33 cellular contexts compared by ENCODE assay signal in the genomic region with DNA sequence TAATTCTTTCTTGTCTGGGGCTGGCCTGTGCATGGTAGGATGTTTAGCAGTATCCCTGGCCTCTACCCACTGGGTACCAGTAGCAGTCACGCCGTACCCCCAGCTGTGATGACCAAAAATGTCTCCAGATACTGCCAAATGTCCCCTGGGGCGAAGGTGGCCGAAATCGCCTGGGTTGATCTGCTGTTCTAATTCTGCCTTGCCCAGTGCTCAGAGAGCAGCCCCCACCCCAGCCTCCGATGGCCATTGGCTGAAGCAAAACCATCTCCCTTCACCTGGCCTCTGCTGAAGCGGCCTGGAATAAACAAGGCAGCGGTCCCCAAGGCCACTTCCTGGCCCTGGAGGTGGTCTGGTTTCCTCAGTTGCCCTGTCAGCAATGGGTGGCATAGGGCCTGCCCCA.
"Had no signal": no experiment of that assay in that cellular context is flagged by ENCODE, and none has a peak within 500 bp of the region (broad histone marks: within the 10 kb centered on the region; RNA-seq: fewer than 3 reads in every experiment).

No MANE protein-coding gene starts in this region.

- H3K4me3 ChIP-seq: adrenal gland, body of pancreas, breast epithelium had no signal

- DNase-seq: activated B cell treated with CpG ODN at 0.5 μM for 24 hours; activated CD4-positive, alpha-beta memory T cell treated with anti-CD3 and anti-CD28 coated beads for 36 hours; activated CD4-positive, alpha-beta T cell treated with anti-CD3 and anti-CD28 coated beads for 4 hours; activated CD4-positive, alpha-beta T cell treated with anti-CD3 and anti-CD28 coated beads, Interleukin-2, amount 10 ng/mL, durations not matched to agents 24 days and 14 days; activated CD4-positive, alpha-beta T cell treated with anti-CD3 and anti-CD28 coated beads, Interleukin-2, amount 50 U/mL, for 1 hour; activated CD4-positive, alpha-beta T cell treated with anti-CD3 and anti-CD28 coated beads, Interleukin-2, amount 50 U/mL, for 4 hours; activated CD4-positive, CD25-positive, alpha-beta regulatory T cell treated with anti-CD3 and anti-CD28 coated beads, Interleukin-2, amount 50 U/mL, for 72 hours; activated CD8-positive, alpha-beta memory T cell treated with anti-CD3 and anti-CD28 coated beads, Interleukin-2, amount 50 U/mL, for 4 hours; activated CD8-positive, alpha-beta T cell treated with anti-CD3 and anti-CD28 coated beads for 36 hours; activated effector memory CD4-positive, alpha-beta T cell treated with anti-CD3 and anti-CD28 coated beads, Interleukin-2, amount 50 U/mL, for 16 hours; activated gamma-delta T cell treated with Interleukin-2 at 50 U/mL for 16 hours; activated naive CD4-positive, alpha-beta T cell; activated naive CD4-positive, alpha-beta T cell treated with anti-CD3 and anti-CD28 coated beads for 36 hours; activated naive CD4-positive, alpha-beta T cell treated with anti-CD3 and anti-CD28 coated beads, Interleukin-2, amount 50 U/mL, for 16 hours; activated naive CD8-positive, alpha-beta T cell treated with anti-CD3 and anti-CD28 coated beads for 36 hours; activated T-cell treated with anti-CD3 and anti-CD28 coated beads for 4 hours; activated T-cell treated with anti-CD3 and anti-CD28 coated beads, Interleukin-2, amount 50 U/mL, for 1 hour; activated T-cell treated with anti-CD3 and anti-CD28 coated beads, Interleukin-2, amount 50 U/mL, for 4 hours; activated T-cell treated with anti-CD3 and anti-CD28 coated beads, Interleukin-2, amount 50 U/mL, for 72 hours; adrenal gland; amniotic stem cell; aorta; body of pancreas; brain microvascular endothelial cell; central memory CD4-positive, alpha-beta T cell; T-helper 2 cell; T-helper 9 cell had no signal

- H3K27ac ChIP-seq: adrenal gland, body of pancreas, brain microvascular endothelial cell, breast epithelium, VCaP had no signal

- H3K4me1 Mint-ChIP-seq: activated naive CD8-positive, alpha-beta T cell treated with anti-CD3 and anti-CD28 coated beads for 36 hours; activated T-helper 17 cell treated with anti-CD3 and anti-CD28 coated beads, Interleukin-2, amount 50 U/mL, for 72 hours had no signal

- H3K27me3 ChIP-seq: adrenal gland, body of pancreas, brain microvascular endothelial cell, breast epithelium had no signal

- H3K27ac Mint-ChIP-seq: activated B cell treated with CpG ODN at 0.5 μM for 24 hours; activated CD4-positive, alpha-beta memory T cell treated with anti-CD3 and anti-CD28 coated beads for 36 hours; activated CD4-positive, alpha-beta T cell treated with anti-CD3 and anti-CD28 coated beads, Interleukin-2, amount 10 ng/mL, durations not matched to agents 24 days and 14 days; activated CD8-positive, alpha-beta T cell treated with anti-CD3 and anti-CD28 coated beads for 36 hours; activated naive CD4-positive, alpha-beta T cell treated with anti-CD3 and anti-CD28 coated beads for 36 hours; activated naive CD8-positive, alpha-beta T cell treated with anti-CD3 and anti-CD28 coated beads for 36 hours; activated T-cell treated with anti-CD3 and anti-CD28 coated beads, Interleukin-2, amount 50 U/mL, for 72 hours; activated T-helper 1 cell treated with anti-CD3 and anti-CD28 coated beads, Interleukin-12 subunit alpha, Interleukin-12 subunit beta, Interleukin-2, Interleukin-4 antibody, amounts not matched to agents 30 ng/mL and 10 ng/mL and 1 ng/mL, durations not matched to agents 14 hours and 24 hours and 36 hours; activated T-helper 17 cell treated with anti-CD3 and anti-CD28 coated beads, Interleukin-2, amount 50 U/mL, for 72 hours; T-helper 2 cell treated with Interferon-gamma antibody and Interleukin-4, amounts not matched to agents 5 μg/mL and 100 μg/mL, for 36 hours had no signal

- H3K4me1 ChIP-seq: adrenal gland, body of pancreas, breast epithelium had no signal

- H3K36me3 ChIP-seq: adrenal gland, brain microvascular endothelial cell, breast epithelium had no signal

- H3K9me3 ChIP-seq: adrenal gland, body of pancreas, breast epithelium had no signal

- ATAC-seq: activated CD8-positive, alpha-beta T cell treated with anti-CD3 and anti-CD28 coated beads for 36 hours; activated naive CD4-positive, alpha-beta T cell treated with anti-CD3 and anti-CD28 coated beads, Interleukin-2, amount 50 U/mL, for 72 hours; activated T-cell treated with anti-CD3 and anti-CD28 coated beads, Interleukin-2, amount 50 U/mL, for 4 hours; activated T-cell treated with anti-CD3 and anti-CD28 coated beads, Interleukin-2, amount 50 U/mL, for 72 hours; activated T-helper 17 cell treated with anti-CD3 and anti-CD28 coated beads, Interleukin-2, amount 50 U/mL, for 72 hours; body of pancreas had no signal

- H3K4me3 Mint-ChIP-seq: activated B cell treated with CpG ODN at 0.5 μM for 24 hours; activated CD4-positive, alpha-beta memory T cell treated with anti-CD3 and anti-CD28 coated beads for 36 hours; activated CD4-positive, alpha-beta T cell treated with anti-CD3 and anti-CD28 coated beads, Interleukin-2, amount 10 ng/mL, durations not matched to agents 24 days and 14 days; activated CD8-positive, alpha-beta T cell treated with anti-CD3 and anti-CD28 coated beads for 36 hours; activated naive CD4-positive, alpha-beta T cell treated with anti-CD3 and anti-CD28 coated beads for 36 hours; activated naive CD8-positive, alpha-beta T cell treated with anti-CD3 and anti-CD28 coated beads for 36 hours; activated T-cell treated with anti-CD3 and anti-CD28 coated beads, Interleukin-2, amount 50 U/mL, for 4 hours; activated T-cell treated with anti-CD3 and anti-CD28 coated beads, Interleukin-2, amount 50 U/mL, for 72 hours; activated T-helper 1 cell treated with anti-CD3 and anti-CD28 coated beads, Interleukin-12 subunit alpha, Interleukin-12 subunit beta, Interleukin-2, Interleukin-4 antibody, amounts not matched to agents 30 ng/mL and 10 ng/mL and 1 ng/mL, durations not matched to agents 14 hours and 24 hours and 36 hours; activated T-helper 17 cell treated with anti-CD3 and anti-CD28 coated beads, Interleukin-2, amount 50 U/mL, for 72 hours; T-helper 2 cell treated with Interferon-gamma antibody and Interleukin-4, amounts not matched to agents 5 μg/mL and 100 μg/mL, for 36 hours had no signal

- H3K36me3 Mint-ChIP-seq: activated CD4-positive, alpha-beta memory T cell treated with anti-CD3 and anti-CD28 coated beads for 36 hours; activated naive CD4-positive, alpha-beta T cell treated with anti-CD3 and anti-CD28 coated beads, Interleukin-2, amount 50 U/mL, for 72 hours; activated naive CD8-positive, alpha-beta T cell treated with anti-CD3 and anti-CD28 coated beads for 36 hours had no signal
